ENCODE assay signal across 10 cellular contexts in genomic region chr6:143657809-143658208, GRCh38.
"Had no signal": no experiment of that assay in that cellular context is flagged by ENCODE, and none has a peak within 500 bp of the region (broad histone marks: within the 10 kb centered on the region; RNA-seq: fewer than 3 reads in every experiment).

No MANE protein-coding gene starts in this region.

- H3K4me2 ChIP-seq: GM23338 had no signal

- ATAC-seq: GM23338, HCT116 had no signal

- DNase-seq: GM23248, GOT3, H7, H9, HCEC 1CT, HFFc6 had no signal

- H3K36me3 ChIP-seq: HAP-1 had no signal

- H3K9ac ChIP-seq: GM23248 had no signal

- H3K4me1 ChIP-seq: HAP-1 had no signal

- FAIRE-seq: H54 had no signal

- H3K4me3 Mint-ChIP-seq: GM23338, H9, HFFc6 had no signal

- H2AFZ ChIP-seq: GM23248, GM23338 had no signal

- H3K27ac ChIP-seq: GM23248 had no signal

- H3K27ac Mint-ChIP-seq: GM23338, H9, HFFc6 had no signal

- H3K4me3 ChIP-seq: GM23248, GM23338, HAP-1 had no signal
